ENCODE assay signal across 15 cellular contexts in the genomic region with DNA sequence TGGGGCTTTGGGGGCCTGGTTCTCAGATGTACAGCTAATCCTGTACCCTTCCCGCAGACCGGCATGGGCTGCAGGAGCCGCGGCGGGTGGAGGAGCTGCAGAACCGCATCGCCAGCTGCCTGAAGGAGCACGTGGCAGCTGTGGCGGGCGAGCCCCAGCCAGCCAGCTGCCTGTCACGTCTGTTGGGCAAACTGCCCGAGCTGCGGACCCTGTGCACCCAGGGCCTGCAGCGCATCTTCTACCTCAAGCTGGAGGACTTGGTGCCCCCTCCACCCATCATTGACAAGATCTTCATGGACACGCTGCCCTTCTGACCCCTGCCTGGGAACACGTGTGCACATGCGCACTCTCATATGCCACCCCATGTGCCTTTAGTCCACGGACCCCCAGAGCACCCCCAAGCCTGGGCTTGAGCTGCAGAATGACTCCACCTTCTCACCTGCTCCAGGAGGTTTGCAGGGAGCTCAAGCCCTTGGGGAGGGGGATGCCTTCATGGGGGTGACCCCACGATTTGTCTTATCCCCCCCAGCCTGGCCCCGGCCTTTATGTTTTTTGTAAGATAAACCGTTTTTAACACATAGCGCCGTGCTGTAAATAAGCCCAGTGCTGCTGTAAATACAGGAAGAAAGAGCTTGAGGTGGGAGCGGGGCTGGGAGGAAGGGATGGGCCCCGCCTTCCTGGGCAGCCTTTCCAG. TPM values are rescaled to one million over a fixed set of nuclear protein-coding genes. Genes with fewer than 3 reads are reported as not detected.
DNase-seq lines count a peak whose midpoint lies in the region; ATAC-seq, FAIRE-seq and TF ChIP-seq lines count a peak whose summit lies in the region.
"Had no signal": no experiment of that assay in that cellular context is flagged by ENCODE, and none has a peak within 500 bp of the region (broad histone marks: within the 10 kb centered on the region; RNA-seq: fewer than 3 reads in every experiment).

No MANE protein-coding gene starts in this region.

- H4K20me1 ChIP-seq in OCI-LY7 (ENCODE audit: insufficient read depth, low read length), result no peaks in the 10 kb centered on the region

- CTCF ChIA-PET in OCI-LY7 (lab: Charles Lee; ENCODE audit: unreplicated experiment), result no interaction called here

- H3K27ac ChIP-seq in OCI-LY7 (ENCODE audit: low read depth, low read length, poor library complexity, severe bottlenecking) (peak overlapping the region; percentile 44), suprapubic skin (peak overlapping the region; percentile 8), small intestine (ENCODE audit: low read depth in 1 of 2, low read length in 1 of 2) (no peak overlapping the region)
- H3K27ac ChIP-seq: neutrophil, SK-N-MC had no signal

- no peak for FAIRE-seq in small intestine (lab: Jason Lieb, UNC)
- FAIRE-seq: GM18507 had no signal

- peak overlapping the region; percentile 30 for H3K27ac Mint-ChIP-seq in activated naive CD4-positive, alpha-beta T cell treated with anti-CD3 and anti-CD28 coated beads, Interleukin-2, amount 50 U/mL, for 24 hours
- H3K27ac Mint-ChIP-seq: B cell had no signal

- H3K79me2 ChIP-seq in OCI-LY7 (ENCODE audit: insufficient read depth, low read depth, low read length), result no peaks in the 10 kb centered on the region

- no peak for TF ChIP-seq POLR2A in suprapubic skin (IDR thresholded peaks at IDR 0.05)

- no peaks in the 10 kb centered on the region for H3K9me3 Mint-ChIP-seq in activated naive CD4-positive, alpha-beta T cell treated with anti-CD3 and anti-CD28 coated beads, Interleukin-2, amount 50 U/mL, for 24 hours

- no peak overlapping the region for H3K4me3 Mint-ChIP-seq in activated naive CD4-positive, alpha-beta T cell treated with anti-CD3 and anti-CD28 coated beads, Interleukin-2, amount 50 U/mL, for 24 hours
- H3K4me3 Mint-ChIP-seq: B cell had no signal

- TF ChIP-seq CTCF in OCI-LY7 (conservative IDR thresholded peaks at IDR 0.05; ENCODE audit: low read length) (no peak), suprapubic skin (IDR thresholded peaks at IDR 0.05) (no peak)

- H3K4me1 Mint-ChIP-seq in activated naive CD4-positive, alpha-beta T cell treated with anti-CD3 and anti-CD28 coated beads, Interleukin-2, amount 50 U/mL, for 24 hours, result peaks cover 3% of the 10 kb centered on the region

- H2AFZ ChIP-seq in OCI-LY7 (ENCODE audit: low read length), result no peak overlapping the region

- H3K9me2 ChIP-seq in OCI-LY7 (ENCODE audit: insufficient read depth, low read length), result no peaks in the 10 kb centered on the region

- H3K36me3 ChIP-seq in OCI-LY7 (ENCODE audit: insufficient read depth, low read length) (peaks cover 32% of the 10 kb centered on the region), suprapubic skin (peaks cover 46% of the 10 kb centered on the region), small intestine (ENCODE audit: control insufficient read depth in 2 of 2, insufficient read depth in 2 of 2, low read length in 2 of 2) (peaks cover 0 to 2% of the 10 kb centered on the region in 2 donors)
- H3K36me3 ChIP-seq: neutrophil had no signal

- no peaks in the 10 kb centered on the region for H3K27me3 ChIP-seq in suprapubic skin
- H3K27me3 ChIP-seq in small intestine (ENCODE audit: control insufficient read depth in 2 of 2, insufficient read depth in 2 of 2, low read length in 2 of 2), result no peaks in the 10 kb centered on the region

- 0 out of 2 replicates have a peak overlapping the region, but pooled peaks have one; percentile 18 for H3K4me2 ChIP-seq in OCI-LY7 (ENCODE audit: low read length)

- intact Hi-C loops in OCI-LY7 (cut with micrococcal nuclease; ENCODE audit: unreplicated experiment), result no loop called here

- POLR2A ChIA-PET in OCI-LY7 (lab: Charles Lee), result interaction anchor here (1.1 to 2.0 kb wide), 4 partner anchors 9 to 33 kb away, joined by 3 to 7 read pairs (median 4); a partner anchor contains a TSS

- no peaks in the 10 kb centered on the region for H3K27me3 Mint-ChIP-seq in activated naive CD4-positive, alpha-beta T cell treated with anti-CD3 and anti-CD28 coated beads, Interleukin-2, amount 50 U/mL, for 24 hours

- 51% methylated on average over 24 of the region's 25 CpGs for WGBS in suprapubic skin
- WGBS in small intestine, 3 donors, result 72 to 81% (median 79%) methylated on average over 19 to 25 of the region's 25 CpGs

- TF ChIP-seq EP300 in suprapubic skin (IDR thresholded peaks at IDR 0.05), result no peak

- TSS peak; percentile 80 for BruUV-seq in OCI-LY7 (replicated peaks; lab: Mats Ljungman, UMichigan)

- no peak for DNase-seq in activated naive CD4-positive, alpha-beta T cell (lab: John Stamatoyannopoulos, UW)
- DNase-seq in OCI-LY7 (ENCODE audit: low spot score) (no peak), hippocampal formation (lab: John Stamatoyannopoulos, UW) (peak; percentile 36 to 54), suprapubic skin (ENCODE audit: low spot score in 2 of 2) (no peak), NCI-H446 treated with DMSO at 0.1 percent for 48 hours (lab: John Stamatoyannopoulos, UW) (no peak), small intestine (no peak)
- DNase-seq: effector CD4-positive, alpha-beta T cell; KBM-7; stimulated activated CD4-positive, alpha-beta T cell treated with anti-CD3 and anti-CD28 coated beads, Interleukin-15, amount 100 ng/mL, for 24 hours had no signal

- no peak for ATAC-seq in HG02870 (IDR thresholded peaks at IDR 0.05; ENCODE audit: unreplicated experiment)

- H3K9me3 ChIP-seq in OCI-LY7 (ENCODE audit: low read length) (no peaks in the 10 kb centered on the region), suprapubic skin (no peaks in the 10 kb centered on the region), small intestine (ENCODE audit: control insufficient read depth, low read depth) (no peaks in the 10 kb centered on the region)
- H3K9me3 ChIP-seq: neutrophil had no signal

- H3K4me3 ChIP-seq in OCI-LY7 (ENCODE audit: low read depth, low read length, poor library complexity, severe bottlenecking) (no peak overlapping the region), suprapubic skin (no peak overlapping the region), small intestine (ENCODE audit: low read depth in 1 of 2, low read length in 2 of 2) (no peak overlapping the region)
- H3K4me3 ChIP-seq: SK-N-MC had no signal

- H3K4me1 ChIP-seq in OCI-LY7 (ENCODE audit: insufficient read depth, low read length, poor library complexity, severe bottlenecking), result peaks cover 19% of the 10 kb centered on the region
- H3K4me1 ChIP-seq in suprapubic skin, result peaks cover 19% of the 10 kb centered on the region
- no peaks in the 10 kb centered on the region for H3K4me1 ChIP-seq in small intestine (ENCODE audit: control insufficient read depth in 2 of 2, insufficient read depth in 1 of 2, low read depth in 1 of 2, low read length in 1 of 2)

- H3K36me3 Mint-ChIP-seq in activated naive CD4-positive, alpha-beta T cell treated with anti-CD3 and anti-CD28 coated beads, Interleukin-2, amount 50 U/mL, for 24 hours, result no peaks in the 10 kb centered on the region

RNA-seq across cellular contexts. Expression of a gene that starts 7.5 kb away (rescaled TPM):
- total RNA-seq in OCI-LY7 (2014; rRNA removed; shearing (Covaris generic)), result 25.3 and 29.3 TPM in 2 replicates
- total RNA-seq in OCI-LY7 (2022), result 28.1 and 29.0 TPM in 2 replicates
- 100 to 1,000 TPM; 141 to 775 (median 422) TPM for total RNA-seq in suprapubic skin
- polyA plus RNA-seq in small intestine, result 100 to 1,000 TPM in 1 of 3 donors, 10 to 100 TPM in 1, 1 to 10 TPM in 1; 6.7 to 100 (median 15.1) TPM

RNA-seq across cellular contexts. Expression of a gene that starts 11.0 kb away (rescaled TPM):
- total RNA-seq in OCI-LY7 (2014; rRNA removed; shearing (Covaris generic)), result 53.9 and 65.5 TPM in 2 replicates
- 30.7 and 38.0 TPM in 2 replicates for total RNA-seq in OCI-LY7 (2022)
- 10 to 100 TPM; 39.5 to 76.1 (median 56.5) TPM for total RNA-seq in suprapubic skin
- polyA plus RNA-seq in small intestine, result 10 to 100 TPM; 49.2 to 65.1 (median 61.7) TPM

RNA-seq across cellular contexts. Expression of a gene that starts 20.7 kb away (rescaled TPM):
- total RNA-seq in OCI-LY7 (2014; rRNA removed; shearing (Covaris generic)), result not detected in 2 replicates
- total RNA-seq in OCI-LY7 (2022) (not detected in 2 replicates), suprapubic skin (under 1 TPM in 2 of 4 donors, not detected in 2; 0.51 to 0.57 TPM)
- polyA plus RNA-seq in small intestine, result 1 to 10 TPM in 1 of 3 donors, under 1 TPM in 1, not detected in 1; 0.46 to 1.6 TPM
- total RNA-seq: B cell had no signal

RNA-seq across cellular contexts. Expression of a gene that starts 52.0 kb away (rescaled TPM):
- total RNA-seq in OCI-LY7 (2014; rRNA removed; shearing (Covaris generic)), result 0.41 and 0.66 TPM in 2 replicates
- total RNA-seq in OCI-LY7 (2022) (0.89 and 1.3 TPM in 2 replicates), suprapubic skin (10 to 100 TPM; 11.5 to 14.5 (median 12.5) TPM)
- polyA plus RNA-seq in small intestine, result 10 to 100 TPM in 2 of 3 donors, 1 to 10 TPM in 1; 3.8 to 32.5 (median 13.2) TPM

Comparison
In these comparisons a context has a peak if more than half of its experiments do, and no peak if none do; other contexts are left out.
1. DNase-seq: peak in hippocampal formation (2 of 2); none in activated naive CD4-positive, alpha-beta T cell (0 of 4), OCI-LY7 (single experiment), suprapubic skin (0 of 2), NCI-H446 treated with DMSO at 0.1 percent for 48 hours (single experiment) and small intestine (single experiment).
2. H3K27ac ChIP-seq: peak in OCI-LY7 (single experiment) and suprapubic skin (single experiment); none in small intestine (0 of 2).
3. RNA of a gene that starts 7.5 kb away (total RNA-seq): 141 to 775 TPM in suprapubic skin; 25.3 to 29.3 TPM in OCI-LY7; every median in the first group is over 4 times any median in the second.